Comparison of ENCODE assay signal across 1 cellular context in the genomic region with DNA sequence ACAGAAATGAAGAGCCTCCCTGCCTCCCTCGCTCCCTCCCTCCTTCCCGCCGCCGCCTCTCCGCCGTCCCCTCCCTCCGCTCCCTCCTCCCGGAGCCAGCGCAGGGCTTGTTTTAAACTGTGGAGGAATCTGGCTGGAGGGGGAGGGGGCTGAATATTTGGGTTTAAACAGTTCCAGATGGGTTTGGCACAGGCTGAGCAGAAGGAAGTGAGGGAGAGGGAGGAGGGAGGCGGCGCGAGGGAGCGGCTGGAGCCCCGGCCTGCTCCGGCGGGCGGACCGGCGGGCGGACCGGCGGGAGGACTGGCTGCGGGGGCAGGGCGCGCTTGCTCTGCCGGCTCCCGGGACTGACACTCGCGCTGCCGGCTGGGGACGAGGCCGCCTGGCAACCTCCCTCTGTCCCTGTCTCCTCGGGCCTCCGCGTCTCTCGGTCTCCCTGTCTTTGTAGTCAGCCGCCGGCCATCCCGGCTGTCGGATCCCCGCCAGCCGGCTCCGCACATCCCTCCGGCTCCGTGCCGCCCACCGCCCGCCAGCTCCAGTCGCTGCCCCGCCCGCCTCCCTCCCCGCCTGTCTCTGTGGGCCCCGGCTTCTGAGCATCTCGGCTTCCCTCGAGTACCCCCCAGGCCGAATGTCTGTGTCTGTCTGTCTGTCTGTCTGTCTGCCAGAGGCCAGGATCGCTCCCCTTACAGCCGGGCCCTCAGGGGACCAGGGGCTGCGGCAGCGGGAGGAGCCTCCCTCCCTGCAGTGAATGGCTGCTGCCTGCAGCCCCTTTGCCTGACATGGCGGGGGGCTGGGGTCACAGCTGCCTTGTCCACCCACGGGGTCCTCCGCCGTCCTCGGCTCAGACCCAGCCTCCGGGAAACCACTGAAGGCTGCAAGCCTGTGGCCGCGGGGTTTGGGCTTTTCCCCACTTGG.
TF ChIP-seq lines count a peak whose summit lies in the region.

No MANE protein-coding gene starts in this region.

TF ChIP-seq in WTC11, 78 proteins besides CTCF, POLR2A, EP300 and RAD21 (continued from another document):
- TF ChIP-seq ZNF512 (CRISPR knock-in tag; IDR thresholded peaks at IDR 0.05; ENCODE audit: borderline replicate concordance), result no peak
- TF ChIP-seq HMGA2 (CRISPR knock-in tag; IDR thresholded peaks at IDR 0.05), result no peak
- TF ChIP-seq SP1 (CRISPR knock-in tag; conservative IDR thresholded peaks at IDR 0.05), result no peak; the same call in 1 of the 2 replicates
- no peak for TF ChIP-seq NR3C1 (CRISPR knock-in tag; conservative IDR thresholded peaks at IDR 0.05; ENCODE audit: low read depth)
- peak; percentile 29; the same call in 1 of the 2 replicates for TF ChIP-seq HMGXB4 (CRISPR knock-in tag; IDR thresholded peaks at IDR 0.05)
- TF ChIP-seq NFE2L1 (CRISPR knock-in tag; IDR thresholded peaks at IDR 0.05), result peak; percentile 28; the same call in 1 of the 2 replicates
- TF ChIP-seq GRHL2 (CRISPR knock-in tag; IDR thresholded peaks at IDR 0.05; ENCODE audit: insufficient replicate concordance, severe bottlenecking), result no peak
- no peak for TF ChIP-seq CDX4 (CRISPR knock-in tag; IDR thresholded peaks at IDR 0.05; ENCODE audit: borderline replicate concordance)
- no peak for TF ChIP-seq FOXJ3 (CRISPR knock-in tag; IDR thresholded peaks at IDR 0.05; ENCODE audit: borderline replicate concordance)
- no peak for TF ChIP-seq ZNF671 (CRISPR knock-in tag; IDR thresholded peaks at IDR 0.05)
- TF ChIP-seq NFATC4 (CRISPR knock-in tag; IDR thresholded peaks at IDR 0.05), result no peak
- TF ChIP-seq, protein P1, sequence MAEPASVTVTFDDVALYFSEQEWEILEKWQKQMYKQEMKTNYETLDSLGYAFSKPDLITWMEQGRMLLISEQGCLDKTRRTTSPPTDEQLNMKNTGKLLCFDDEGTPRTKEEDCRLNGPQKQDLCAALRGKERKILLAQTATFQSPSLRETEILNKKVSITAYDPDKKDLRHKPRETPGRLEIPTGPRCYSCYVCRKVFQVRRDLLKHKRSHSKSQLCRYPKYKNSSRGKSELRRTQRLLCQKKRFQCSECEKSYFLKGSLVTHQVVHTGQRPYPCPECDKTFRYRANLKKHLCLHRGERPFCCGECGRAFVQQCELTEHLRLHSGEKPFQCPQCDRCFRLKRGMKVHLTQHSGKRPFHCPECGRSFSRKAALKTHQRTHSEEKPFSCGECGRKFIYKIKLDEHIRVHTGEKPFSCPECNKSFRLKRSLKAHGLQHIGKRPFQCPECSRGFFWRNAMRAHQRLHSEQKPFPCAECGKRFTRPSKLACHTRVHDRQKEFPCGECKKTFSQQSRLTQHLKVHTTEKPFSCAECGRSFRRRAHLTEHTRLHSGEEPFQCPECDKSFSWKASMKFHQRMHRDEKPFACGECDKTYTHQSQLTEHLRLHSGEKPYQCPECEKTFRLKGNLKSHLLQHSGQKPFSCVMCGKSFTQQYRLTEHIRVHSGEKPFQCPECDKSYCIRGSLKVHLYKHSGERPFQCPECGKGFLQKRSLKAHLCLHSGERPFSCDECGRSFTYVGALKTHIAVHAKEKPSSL (CRISPR knock-in tag; conservative IDR thresholded peaks at IDR 0.05), result no peak
- no peak for TF ChIP-seq TP53 (CRISPR knock-in tag; IDR thresholded peaks at IDR 0.05)
- TF ChIP-seq ZNF263 (CRISPR knock-in tag; IDR thresholded peaks at IDR 0.05; ENCODE audit: low read depth), result peak; percentile 87
- TF ChIP-seq TEAD1 (CRISPR knock-in tag; IDR thresholded peaks at IDR 0.05), result 0 out of 2 replicates have a peak, but pooled peaks have one; percentile 28
- TF ChIP-seq EMX1 (CRISPR knock-in tag; IDR thresholded peaks at IDR 0.05), result no peak
- no peak for TF ChIP-seq MXD4 (CRISPR knock-in tag; IDR thresholded peaks at IDR 0.05; ENCODE audit: borderline replicate concordance)
- no peak for TF ChIP-seq ATF6 (CRISPR knock-in tag; IDR thresholded peaks at IDR 0.05)
- no peak for TF ChIP-seq PRRX2 (CRISPR knock-in tag; IDR thresholded peaks at IDR 0.05)
- no peak for TF ChIP-seq ZNF416 (CRISPR knock-in tag; IDR thresholded peaks at IDR 0.05)
- TF ChIP-seq CBFB (CRISPR knock-in tag; IDR thresholded peaks at IDR 0.05; ENCODE audit: low read depth), result no peak
- no peak for TF ChIP-seq RORB (CRISPR knock-in tag; IDR thresholded peaks at IDR 0.05)
- no peak for TF ChIP-seq NR1H2 (CRISPR knock-in tag; IDR thresholded peaks at IDR 0.05)
- no peak for TF ChIP-seq ATF2 (CRISPR knock-in tag; IDR thresholded peaks at IDR 0.05; ENCODE audit: borderline replicate concordance, low read depth)
- TF ChIP-seq FOXP1 (CRISPR knock-in tag; IDR thresholded peaks at IDR 0.05; ENCODE audit: borderline replicate concordance), result 0 out of 2 replicates have a peak, but pooled peaks have one; percentile 31
- no peak for TF ChIP-seq ZSCAN18 (CRISPR knock-in tag; IDR thresholded peaks at IDR 0.05)
- TF ChIP-seq ZNF138 (CRISPR knock-in tag; conservative IDR thresholded peaks at IDR 0.05), result no peak
- TF ChIP-seq, protein P2, sequence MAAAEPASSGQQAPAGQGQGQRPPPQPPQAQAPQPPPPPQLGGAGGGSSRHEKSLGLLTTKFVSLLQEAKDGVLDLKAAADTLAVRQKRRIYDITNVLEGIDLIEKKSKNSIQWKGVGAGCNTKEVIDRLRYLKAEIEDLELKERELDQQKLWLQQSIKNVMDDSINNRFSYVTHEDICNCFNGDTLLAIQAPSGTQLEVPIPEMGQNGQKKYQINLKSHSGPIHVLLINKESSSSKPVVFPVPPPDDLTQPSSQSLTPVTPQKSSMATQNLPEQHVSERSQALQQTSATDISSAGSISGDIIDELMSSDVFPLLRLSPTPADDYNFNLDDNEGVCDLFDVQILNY (CRISPR knock-in tag; IDR thresholded peaks at IDR 0.05), result 0 out of 2 replicates have a peak, but pooled peaks have one; percentile 21
- TF ChIP-seq, protein P3, sequence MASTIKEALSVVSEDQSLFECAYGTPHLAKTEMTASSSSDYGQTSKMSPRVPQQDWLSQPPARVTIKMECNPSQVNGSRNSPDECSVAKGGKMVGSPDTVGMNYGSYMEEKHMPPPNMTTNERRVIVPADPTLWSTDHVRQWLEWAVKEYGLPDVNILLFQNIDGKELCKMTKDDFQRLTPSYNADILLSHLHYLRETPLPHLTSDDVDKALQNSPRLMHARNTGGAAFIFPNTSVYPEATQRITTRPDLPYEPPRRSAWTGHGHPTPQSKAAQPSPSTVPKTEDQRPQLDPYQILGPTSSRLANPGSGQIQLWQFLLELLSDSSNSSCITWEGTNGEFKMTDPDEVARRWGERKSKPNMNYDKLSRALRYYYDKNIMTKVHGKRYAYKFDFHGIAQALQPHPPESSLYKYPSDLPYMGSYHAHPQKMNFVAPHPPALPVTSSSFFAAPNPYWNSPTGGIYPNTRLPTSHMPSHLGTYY (CRISPR knock-in tag; IDR thresholded peaks at IDR 0.05), result no peak
TF ChIP-seq in WTC11: peak in this region for 8.
